In the genomic region with DNA sequence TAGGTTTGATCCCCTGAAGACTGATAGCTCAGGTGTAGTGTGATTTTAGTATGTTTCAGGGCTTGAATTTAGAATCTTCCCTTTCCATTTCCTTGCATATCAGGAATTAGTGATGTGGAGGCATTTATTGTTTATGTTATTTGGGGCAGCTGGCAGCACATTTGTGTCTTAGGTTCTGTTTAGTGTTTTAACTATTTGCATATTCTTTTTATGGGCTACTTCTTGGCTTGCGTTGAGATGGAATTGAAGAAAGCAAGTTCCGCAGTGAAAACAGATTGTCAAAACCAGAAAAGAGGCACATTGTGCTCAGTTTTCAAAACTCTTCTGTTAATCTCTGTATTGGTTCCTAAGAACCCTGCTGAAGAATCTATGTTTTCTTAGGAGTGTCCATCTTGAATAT, we compare ENCODE assay signal across 17 cellular contexts.
A peak's percentile ranks its signal among the peaks of the same experiment; 100 is the strongest.
DNase-seq lines count a peak whose midpoint lies in the region; ATAC-seq lines count a peak whose summit lies in the region.
"Had no signal": no experiment of that assay in that cellular context is flagged by ENCODE, and none has a peak within 500 bp of the region (broad histone marks: within the 10 kb centered on the region; RNA-seq: fewer than 3 reads in every experiment).

No MANE protein-coding gene starts in this region.

- H3K27ac ChIP-seq in caudate nucleus (ENCODE audit: low read depth, low read length) (peak overlapping the region; percentile 60), muscle layer of colon (ENCODE audit: low read depth, low read length) (peak overlapping the region; percentile 17)

- no peaks in the 10 kb centered on the region for H3K27me3 ChIP-seq in muscle layer of colon (ENCODE audit: control insufficient read depth in 1 of 2, insufficient read depth in 2 of 2, low read length in 2 of 2)

- no peaks in the 10 kb centered on the region for H3K36me3 ChIP-seq in muscle layer of colon (ENCODE audit: insufficient read depth, low read length)
- H3K36me3 ChIP-seq: HAP-1 had no signal

- DNase-seq in caudate nucleus (lab: John Stamatoyannopoulos, UW) (peak in 1 of 61 donors; percentile 17), globus pallidus (ENCODE audit: low spot score) (peak; percentile 51), SHP77 (lab: John Stamatoyannopoulos, UW) (no peak)
- no peak for DNase-seq in stimulated activated CD8-positive, alpha-beta memory T cell treated with anti-CD3 and anti-CD28 coated beads, Interleukin-4, amount 100 ng/mL, for 48 hours
- DNase-seq: C1 segment of cervical spinal cord; Calu3; CD4-positive, alpha-beta memory T cell; COR-L47; DMS53; DMS79 treated with DMSO at 0.1 percent for 48 hours; GF-D8; GOT3; HFFc6 had no signal

- H3K4me3 ChIP-seq in muscle layer of colon (ENCODE audit: low read depth in 1 of 2, low read length in 2 of 2) = no peak overlapping the region
- H3K4me3 ChIP-seq: HAP-1 had no signal

- no peaks in the 10 kb centered on the region for H3K9me3 ChIP-seq in muscle layer of colon (ENCODE audit: low read length)
- H3K9me3 ChIP-seq: HAP-1 had no signal

- H3K4me1 ChIP-seq in muscle layer of colon (ENCODE audit: insufficient read depth, low read length) = peaks cover 55% of the 10 kb centered on the region

- ATAC-seq in HG02623 (IDR thresholded peaks at IDR 0.05; ENCODE audit: unreplicated experiment) = no peak
- ATAC-seq in HG03442 (IDR thresholded peaks at IDR 0.05; ENCODE audit: unreplicated experiment) = no peak

- H3K9ac ChIP-seq in muscle layer of colon (ENCODE audit: low read length) = no peak overlapping the region
